8 cellular contexts compared by ENCODE assay signal in genomic region chr4:77156533-77156911, GRCh38. TPM values are rescaled to one million over a fixed set of nuclear protein-coding genes. Genes with fewer than 3 reads are reported as not detected.
DNase-seq lines count a peak whose midpoint lies in the region; ATAC-seq and TF ChIP-seq lines count a peak whose summit lies in the region.

No MANE protein-coding gene starts in this region.

- H3K27ac ChIP-seq in heart right ventricle (peak overlapping the region; percentile 80 to 98 (median 90)), upper lobe of right lung (peak overlapping the region; percentile 90)

- peak; percentile 97 for DNase-seq in NCI-H1105 treated with DMSO at 0.1 percent for 48 hours (lab: John Stamatoyannopoulos, UW)
- DNase-seq in SKM-1 treated with dmso at 0.1 percent for 144 hours (lab: John Stamatoyannopoulos, UW; ENCODE audit: unreplicated experiment) = peak; percentile 99
- DNase-seq in amniotic stem cell (lab: John Stamatoyannopoulos, UW) = peak; percentile 97
- DNase-seq in heart right ventricle = peak; percentile 84 to 99
- peak; percentile 92 to 99 (median 96) for DNase-seq in posterior cingulate gyrus
- peak; percentile 95 for DNase-seq in upper lobe of right lung

- WGBS in heart right ventricle, 2 donors = 0 to 1% methylated on average over 17 of the region's 17 CpGs

- ATAC-seq in HG02678 (IDR thresholded peaks at IDR 0.05; ENCODE audit: unreplicated experiment) (peak; percentile 88), heart right ventricle (peak; percentile 94 to 98 (median 97)), upper lobe of right lung (peak; percentile 95)

- no peaks in the 10 kb centered on the region for H3K9me3 ChIP-seq in heart right ventricle
- no peaks in the 10 kb centered on the region for H3K9me3 ChIP-seq in upper lobe of right lung

- H3K36me3 ChIP-seq in heart right ventricle (peaks cover 0 to 29% (median 3%) of the 10 kb centered on the region in 9 donors), upper lobe of right lung (peaks cover 26% of the 10 kb centered on the region)

- H3K4me1 ChIP-seq in heart right ventricle = peaks cover 0 to 33% (median 13%) of the 10 kb centered on the region in 9 donors
- peaks cover 12% of the 10 kb centered on the region for H3K4me1 ChIP-seq in upper lobe of right lung

- H3K27me3 ChIP-seq in heart right ventricle (no peaks in the 10 kb centered on the region), upper lobe of right lung (no peaks in the 10 kb centered on the region)

- peak overlapping the region; percentile 98 for H3K4me3 ChIP-seq in GM12875 (ENCODE audit: low read depth, low read length)
- peak overlapping the region; percentile 75 to 99 (median 93) for H3K4me3 ChIP-seq in heart right ventricle
- H3K4me3 ChIP-seq in upper lobe of right lung = peak overlapping the region; percentile 100

- intact Hi-C loops in heart right ventricle (cut with DNase I) = loop anchor here in 6 of 10 donors (2.0 to 10.0 kb wide), 5 partner anchors 59 to 82 kb away; partner anchors contain the start of gene CCNI (in 3 of the 6)
- intact Hi-C loops in posterior cingulate gyrus (cut with DNase I) = loop anchor here (5.0 kb wide), 2 partner anchors 59 to 209 kb away; partner anchors contain the start of gene SEPTIN11
- intact Hi-C loops in upper lobe of right lung (cut with DNase I) = no loop called here

- TF ChIP-seq CTCF in GM12875 (IDR thresholded peaks at IDR 0.05; ENCODE audit: borderline replicate concordance, insufficient read depth, low read depth, low read length) = no peak
- TF ChIP-seq CTCF in heart right ventricle (IDR thresholded peaks at IDR 0.05) = no peak
- no peak for TF ChIP-seq CTCF in upper lobe of right lung (IDR thresholded peaks at IDR 0.05)

RNA-seq across cellular contexts. Expression of gene CCNG2, which starts 0.5 kb away (rescaled TPM):
- total RNA-seq in heart right ventricle (10 to 100 TPM in 4 of 10 donors, 1 to 10 TPM in 6; 2.3 to 16.6 (median 9.7) TPM), upper lobe of right lung (41.3 TPM)
- polyA plus RNA-seq in heart right ventricle = 1 to 10 TPM; 3.0 to 6.1 TPM

Comparison
In these comparisons a context has a peak if more than half of its experiments do, and no peak if none do; other contexts are left out.
1. Peak in every context shown above with its lines: DNase-seq, ATAC-seq, H3K4me3 ChIP-seq and H3K27ac ChIP-seq.